Comparison of ENCODE assay signal across 7 cellular contexts in the genomic region with DNA sequence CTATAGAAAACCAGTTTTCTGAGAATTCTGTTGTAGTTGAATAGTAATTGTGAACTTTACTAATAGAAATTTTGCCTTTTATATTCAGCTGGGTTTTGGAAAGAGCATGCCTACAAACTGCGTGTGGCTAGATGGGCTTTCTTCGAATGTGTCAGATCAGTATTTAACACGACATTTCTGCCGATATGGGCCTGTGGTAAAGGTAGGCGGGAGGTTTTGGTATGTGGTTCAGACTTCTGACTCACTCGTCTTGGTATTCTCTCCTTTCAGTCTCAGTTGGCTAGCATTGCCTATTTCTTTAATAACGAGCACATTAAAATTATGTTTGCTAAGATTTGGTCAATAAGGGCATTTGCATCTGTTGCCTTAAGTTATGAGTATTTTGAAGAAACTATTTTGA. TPM values are rescaled to one million over a fixed set of nuclear protein-coding genes. Genes with fewer than 3 reads are reported as not detected.
DNase-seq lines count a peak whose midpoint lies in the region; ATAC-seq lines count a peak whose summit lies in the region.

No MANE protein-coding gene starts in this region.

- ATAC-seq in GM21390 (IDR thresholded peaks at IDR 0.05; ENCODE audit: unreplicated experiment) (peak; percentile 70), left cardiac atrium (no peak)
- peak; percentile 100 for ATAC-seq in activated naive CD4-positive, alpha-beta T cell treated with anti-CD3 and anti-CD28 coated beads, Interleukin-2, amount 50 U/mL, for 72 hours

- DNase-seq in HS-5 (ENCODE audit: low read depth) (peak; percentile 36), ecto neural progenitor cell (ENCODE audit: low spot score) (no peak), SK-N-DZ (ENCODE audit: low spot score) (no peak), left cardiac atrium (no peak)
- peak; percentile 66 to 70 for DNase-seq in activated naive CD4-positive, alpha-beta T cell treated with anti-CD3 and anti-CD28 coated beads, Interleukin-2, amount 50 U/mL, for 72 hours (ENCODE audit: low spot score in 2 of 2)
- DNase-seq in stimulated activated CD4-positive, alpha-beta T cell treated with anti-CD3 and anti-CD28 coated beads, Interleukin-15, amount 100 ng/mL, for 48 hours (ENCODE audit: low read depth in 2 of 2) = peak; percentile 61 to 68

- intact Hi-C loops in left cardiac atrium (cut with DNase I) = no loop called here

- no peaks in the 10 kb centered on the region for H3K9me3 Mint-ChIP-seq in activated naive CD4-positive, alpha-beta T cell treated with anti-CD3 and anti-CD28 coated beads, Interleukin-2, amount 50 U/mL, for 72 hours

- peaks cover 8 to 35% of the 10 kb centered on the region in 2 donors for H3K36me3 Mint-ChIP-seq in activated naive CD4-positive, alpha-beta T cell treated with anti-CD3 and anti-CD28 coated beads, Interleukin-2, amount 50 U/mL, for 72 hours

- peak overlapping the region in 1 of 2 donors; percentile 39 for H3K27ac Mint-ChIP-seq in activated naive CD4-positive, alpha-beta T cell treated with anti-CD3 and anti-CD28 coated beads, Interleukin-2, amount 50 U/mL, for 72 hours

RNA-seq across cellular contexts. Expression of a gene that starts 56.6 kb away (rescaled TPM):
- total RNA-seq in activated naive CD4-positive, alpha-beta T cell treated with anti-CD3 and anti-CD28 coated beads, Interleukin-2, amount 50 U/mL, for 72 hours = 10 to 100 TPM; 44.7 to 54.9 TPM
- polyA plus RNA-seq in SK-N-DZ (2014; cell fraction: cytosol; rRNA removed) = 30.0 and 32.6 TPM in 2 replicates
- polyA plus RNA-seq in SK-N-DZ (2014; cell fraction: nucleus; rRNA removed) = 143 and 161 TPM in 2 replicates
- 10 to 100 TPM; 22.4 to 24.6 TPM for total RNA-seq in left cardiac atrium

Comparison
In these comparisons a context has a peak if more than half of its experiments do, and no peak if none do; other contexts are left out.
1. ATAC-seq: peak in GM21390 (single experiment) and activated naive CD4-positive, alpha-beta T cell treated with anti-CD3 and anti-CD28 coated beads, Interleukin-2, amount 50 U/mL, for 72 hours (2 of 2); none in left cardiac atrium (0 of 2).
2. DNase-seq: peak in HS-5 (single experiment), activated naive CD4-positive, alpha-beta T cell treated with anti-CD3 and anti-CD28 coated beads, Interleukin-2, amount 50 U/mL, for 72 hours (2 of 2) and stimulated activated CD4-positive, alpha-beta T cell treated with anti-CD3 and anti-CD28 coated beads, Interleukin-15, amount 100 ng/mL, for 48 hours (2 of 2); none in ecto neural progenitor cell (single experiment), SK-N-DZ (single experiment) and left cardiac atrium (single experiment).